Comparison of ENCODE assay signal across 7 cellular contexts in the genomic region with DNA sequence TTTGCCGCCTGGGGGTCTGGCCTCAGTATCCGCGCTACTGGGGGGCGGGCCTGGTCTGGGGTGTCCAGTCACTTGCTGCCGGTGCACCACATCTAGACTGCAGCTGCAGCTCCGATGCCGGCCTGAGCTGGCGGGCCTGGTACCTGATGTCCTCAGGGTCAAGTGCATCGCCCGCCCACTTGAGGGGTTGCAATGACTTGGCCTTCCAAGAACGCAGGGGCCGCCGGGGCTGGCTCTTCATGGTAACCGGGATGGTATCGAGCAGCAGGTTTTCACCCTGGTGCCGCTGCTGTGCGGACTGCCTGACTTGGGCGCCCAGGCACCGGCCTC.
A peak's percentile ranks its signal among the peaks of the same experiment; 100 is the strongest.
DNase-seq lines count a peak whose midpoint lies in the region; ATAC-seq and TF ChIP-seq lines count a peak whose summit lies in the region.
"Not testable (repeated sequence)": the region's sequence is repeated elsewhere in the genome, so short reads cannot be mapped to it uniquely, and the experiment has no call there.

No MANE protein-coding gene starts in this region.

- POLR2A ChIA-PET in activated naive CD8-positive, alpha-beta T cell treated with anti-CD3 and anti-CD28 coated beads, Interleukin-2, amount 10 ng/mL, durations not matched to agents 7 days and 5 days (lab: Charles Lee), result not testable (repeated sequence)

- not testable (repeated sequence) for H3K9me3 ChIP-seq in left ventricle myocardium inferior (replicated peaks); lower lobe of right lung

- not testable (repeated sequence) for H3K9me3 Mint-ChIP-seq in GM23338; activated naive CD8-positive, alpha-beta T cell treated with anti-CD3 and anti-CD28 coated beads, Interleukin-2, amount 10 ng/mL, durations not matched to agents 7 days and 5 days

- not testable (repeated sequence) for H3F3A ChIP-seq in GM23338 (replicated peaks; ENCODE audit: low read depth)

- peaks cover 10% of the 10 kb centered on the region for H3K27me3 Mint-ChIP-seq in GM23338 (ENCODE audit: insufficient read depth, low read depth, poor library complexity)
- not testable (repeated sequence) for H3K27me3 Mint-ChIP-seq in activated naive CD8-positive, alpha-beta T cell treated with anti-CD3 and anti-CD28 coated beads, Interleukin-2, amount 10 ng/mL, durations not matched to agents 7 days and 5 days

- TF ChIP-seq CTCF in GM23338 (conservative IDR thresholded peaks at IDR 0.05; ENCODE audit: low read depth in 2 of 2); epithelial cell of esophagus (IDR thresholded peaks at IDR 0.05; ENCODE audit: insufficient read depth, low read depth, low read length, missing control alignments); left ventricle myocardium inferior (IDR thresholded peaks at IDR 0.05; ENCODE audit: borderline replicate concordance); lower lobe of right lung (IDR thresholded peaks at IDR 0.05): not testable (repeated sequence)

- not testable (repeated sequence) for H3K4me1 ChIP-seq in GM23338 (ENCODE audit: insufficient read depth); left ventricle myocardium inferior; lower lobe of right lung

- H3K27me3 ChIP-seq in GM23338 (ENCODE audit: insufficient read depth); lower lobe of right lung (ENCODE audit: low read depth): not testable (repeated sequence)
- peaks cover 22% of the 10 kb centered on the region for H3K27me3 ChIP-seq in left ventricle myocardium inferior (ENCODE audit: low read depth)

- DNase-seq in GM23338 (ENCODE audit: low spot score), result peak; percentile 10
- DNase-seq in SK-N-DZ (ENCODE audit: low spot score), result peak; percentile 4
- peak; percentile 28 for DNase-seq in activated naive CD8-positive, alpha-beta T cell treated with anti-CD3 and anti-CD28 coated beads, Interleukin-2, amount 10 ng/mL, durations not matched to agents 7 days and 5 days
- not testable (repeated sequence) for DNase-seq in epithelial cell of esophagus (ENCODE audit: low read depth)
- peak; percentile 15 for DNase-seq in left ventricle myocardium inferior
- DNase-seq in lower lobe of right lung, result peak; percentile 48

- H3K36me3 Mint-ChIP-seq in GM23338 (ENCODE audit: low read depth), result peaks cover 11% of the 10 kb centered on the region; the same call in 2 of the 3 replicates
- H3K36me3 Mint-ChIP-seq in activated naive CD8-positive, alpha-beta T cell treated with anti-CD3 and anti-CD28 coated beads, Interleukin-2, amount 10 ng/mL, durations not matched to agents 7 days and 5 days, result not testable (repeated sequence)

- H4K20me1 ChIP-seq in GM23338 (replicated peaks; ENCODE audit: insufficient read depth), result not testable (repeated sequence)

- ATAC-seq in GM23338; activated naive CD8-positive, alpha-beta T cell treated with anti-CD3 and anti-CD28 coated beads, Interleukin-2, amount 10 ng/mL, durations not matched to agents 7 days and 5 days (ENCODE audit: low read depth); lower lobe of right lung: not testable (repeated sequence)

- H3K27ac Mint-ChIP-seq in GM23338; activated naive CD8-positive, alpha-beta T cell treated with anti-CD3 and anti-CD28 coated beads, Interleukin-2, amount 10 ng/mL, durations not matched to agents 7 days and 5 days: not testable (repeated sequence)

- H3K36me3 ChIP-seq in GM23338 (ENCODE audit: insufficient read depth); left ventricle myocardium inferior; lower lobe of right lung: not testable (repeated sequence)

- not testable (repeated sequence) for H3K79me2 ChIP-seq in GM23338 (replicated peaks; ENCODE audit: insufficient read depth)

- intact Hi-C loops in left ventricle myocardium inferior (cut with micrococcal nuclease); lower lobe of right lung (cut with DNase I): not testable (repeated sequence)

- H3K4me3 ChIP-seq in GM23338, result peak overlapping the region; percentile 62; the same call in 1 of the 2 replicates
- H3K4me3 ChIP-seq in epithelial cell of esophagus (ENCODE audit: low read length), result peak overlapping the region; percentile 19
- peak overlapping the region; percentile 59 for H3K4me3 ChIP-seq in left ventricle myocardium inferior
- peak overlapping the region; percentile 45 for H3K4me3 ChIP-seq in lower lobe of right lung
- H3K4me3 ChIP-seq in skin epidermis, result peak overlapping the region in 5 of 7 experiments; percentile 12 to 50 (median 36)

- H3K4me2 ChIP-seq in GM23338, result peak overlapping the region; percentile 83

- H3K9me2 ChIP-seq in GM23338 (ENCODE audit: insufficient read depth), result not testable (repeated sequence)

- H2AFZ ChIP-seq in GM23338, result not testable (repeated sequence)

- not testable (repeated sequence) for H3K27ac ChIP-seq in GM23338 (ENCODE audit: low read depth); left ventricle myocardium inferior (replicated peaks); lower lobe of right lung; skin epidermis

- H3K4me1 Mint-ChIP-seq in GM23338; activated naive CD8-positive, alpha-beta T cell treated with anti-CD3 and anti-CD28 coated beads, Interleukin-2, amount 10 ng/mL, durations not matched to agents 7 days and 5 days: not testable (repeated sequence)

- H3K4me3 Mint-ChIP-seq in GM23338, result peak overlapping the region; percentile 89
- H3K4me3 Mint-ChIP-seq in activated naive CD8-positive, alpha-beta T cell treated with anti-CD3 and anti-CD28 coated beads, Interleukin-2, amount 10 ng/mL, durations not matched to agents 7 days and 5 days, result peak overlapping the region; percentile 90
